Comparison of ENCODE assay signal across 9 cellular contexts in genomic region chr1:3454811-3455618, GRCh38. TPM values are rescaled to one million over a fixed set of nuclear protein-coding genes. Genes with fewer than 3 reads are reported as not detected.
DNase-seq lines count a peak whose midpoint lies in the region; ATAC-seq, FAIRE-seq and TF ChIP-seq lines count a peak whose summit lies in the region.
"Had no signal": no experiment of that assay in that cellular context is flagged by ENCODE, and none has a peak within 500 bp of the region (broad histone marks: within the 10 kb centered on the region; RNA-seq: fewer than 3 reads in every experiment).

No MANE protein-coding gene starts in this region.

- H3K9me3 Mint-ChIP-seq in activated B cell treated with CpG ODN at 0.5 μM for 24 hours, result no peaks in the 10 kb centered on the region
- no peaks in the 10 kb centered on the region for H3K9me3 Mint-ChIP-seq in immature natural killer cell

- POLR2A ChIA-PET in A549 (lab: Yijun Ruan, JAX) (no interaction called here), HEK293 (lab: Yijun Ruan, JAX) (no interaction called here), activated B cell treated with CpG ODN at 0.5 μM for 24 hours (lab: Charles Lee) (no interaction called here)

- DNase-seq in A549 (ENCODE audit: low read depth in 1 of 2, low spot score in 1 of 2), result no peak
- DNase-seq in activated B cell treated with CpG ODN at 0.5 μM for 24 hours, result no peak
- DNase-seq in immature natural killer cell, result no peak
- no peak for DNase-seq in thoracic aorta (ENCODE audit: low spot score)
- DNase-seq in NCI-H2029 treated with DMSO at 0.1 percent for 48 hours (lab: John Stamatoyannopoulos, UW), result no peak

- H3K27me3 Mint-ChIP-seq in activated B cell treated with CpG ODN at 0.5 μM for 24 hours (peaks cover 11% of the 10 kb centered on the region), immature natural killer cell (ENCODE audit: low read depth in 3 of 3) (peaks cover 1 to 4% (median 3%) of the 10 kb centered on the region in 3 donors)

- peak overlapping the region; percentile 58 for H3K4me3 ChIP-seq in A549
- peak overlapping the region; percentile 56 for H3K4me3 ChIP-seq in HEK293 (ENCODE audit: low read depth, low read length)
- H3K4me3 ChIP-seq in thoracic aorta, result peak overlapping the region; percentile 70

- CTCF ChIA-PET in A549 (lab: Yijun Ruan, JAX) (interaction anchor here (0.5 to 3.9 kb wide), 4 partner anchors 13 to 164 kb away, joined by 3 to 69 read pairs (median 4); no protein-coding TSS in a partner anchor), HEK293 (lab: Yijun Ruan, JAX) (interaction anchor here (1.0 to 1.5 kb wide), 2 partner anchors 26 to 29 kb away, joined by 3 to 7 read pairs; no protein-coding TSS in a partner anchor), activated B cell treated with CpG ODN at 0.5 μM for 24 hours (lab: Charles Lee) (no interaction called here)

- intact Hi-C loops in activated B cell treated with CpG ODN at 0.5 μM for 24 hours (cut with micrococcal nuclease), result no loop called here

- no peak for TF ChIP-seq POLR2A in A549 (IDR thresholded peaks at IDR 0.05; ENCODE audit: low read length)

- peaks cover 9% of the 10 kb centered on the region; the same call in 1 of the 3 replicates for H3K4me1 ChIP-seq in A549
- no peaks in the 10 kb centered on the region for H3K4me1 ChIP-seq in HEK293 (ENCODE audit: control insufficient read depth, insufficient read depth, low read length)
- H3K4me1 ChIP-seq in thoracic aorta (ENCODE audit: control insufficient read depth in 1 of 2, low read depth in 2 of 2), result peaks cover 5 to 14% of the 10 kb centered on the region in 2 donors

- TF ChIP-seq EP300 in A549 (IDR thresholded peaks at IDR 0.05), result no peak

- H3K4me1 Mint-ChIP-seq in activated B cell treated with CpG ODN at 0.5 μM for 24 hours, result peaks cover 2% of the 10 kb centered on the region
- H3K4me1 Mint-ChIP-seq in immature natural killer cell, result peaks cover 0 to 11% of the 10 kb centered on the region in 2 donors

- H3K9me3 ChIP-seq in A549, result no peaks in the 10 kb centered on the region
- H3K9me3 ChIP-seq in HEK293 (ENCODE audit: control insufficient read depth, insufficient read depth, low read depth, low read length), result no peaks in the 10 kb centered on the region
- no peaks in the 10 kb centered on the region for H3K9me3 ChIP-seq in thoracic aorta
- H3K9me3 ChIP-seq: adrenal gland had no signal

- TF ChIP-seq CTCF in A549 (IDR thresholded peaks at IDR 0.05) (no peak), HEK293 (tag by site-specific recombination; IDR thresholded peaks at IDR 0.05) (no peak), activated B cell treated with CpG ODN at 0.5 μM for 24 hours (IDR thresholded peaks at IDR 0.05) (no peak), thoracic aorta (IDR thresholded peaks at IDR 0.05) (no peak)

- no peaks in the 10 kb centered on the region for H3K36me3 ChIP-seq in HEK293 (ENCODE audit: control insufficient read depth in 2 of 2, insufficient read depth in 1 of 2, low read length in 2 of 2)
- no peaks in the 10 kb centered on the region for H3K36me3 ChIP-seq in thoracic aorta
- H3K36me3 ChIP-seq: adrenal gland had no signal

- H3K4me2 ChIP-seq in A549, result peak overlapping the region; percentile 86

- ATAC-seq in A549, result peak in 1 of 2 experiments; percentile 8; a peak in 2 of 6 replicates
- ATAC-seq in activated B cell treated with CpG ODN at 0.5 μM for 24 hours (ENCODE audit: low read depth), result peak; percentile 43
- ATAC-seq in thoracic aorta (ENCODE audit: insufficient number of reproducible peaks, low FRiP score, low read depth), result no peak
- ATAC-seq in GM21576 (IDR thresholded peaks at IDR 0.05; ENCODE audit: unreplicated experiment), result no peak
- no peak for ATAC-seq in HG02852 (IDR thresholded peaks at IDR 0.05; ENCODE audit: unreplicated experiment)

- TF ChIP-seq RAD21 in A549 (conservative IDR thresholded peaks at IDR 0.05 in 1 of 2, IDR thresholded peaks at IDR 0.05 in 1 of 2), result no peak

- FAIRE-seq in A549 (lab: Jason Lieb, UNC), result no peak

- H3K27me3 ChIP-seq in thoracic aorta (replicated peaks; ENCODE audit: insufficient read depth), result peaks cover 4% of the 10 kb centered on the region

- peak overlapping the region; percentile 67 to 92 for H3K27ac ChIP-seq in A549
- H3K27ac ChIP-seq in HEK293 (ENCODE audit: extremely low read depth, low read depth, low read length), result peak overlapping the region; percentile 51; the same call in 1 of the 2 replicates
- no peak overlapping the region for H3K27ac ChIP-seq in thoracic aorta
- H3K27ac ChIP-seq: adrenal gland had no signal

- H3K4me3 Mint-ChIP-seq in activated B cell treated with CpG ODN at 0.5 μM for 24 hours, result peak overlapping the region; percentile 74
- H3K4me3 Mint-ChIP-seq in immature natural killer cell, result peak overlapping the region; percentile 21 to 74 (median 53)

- WGBS in A549 (ENCODE audit: missing lambda C conversion rate), result 10% methylated on average over 2 of the region's 46 CpGs

- H3K36me3 Mint-ChIP-seq in activated B cell treated with CpG ODN at 0.5 μM for 24 hours (ENCODE audit: low read depth), result no peaks in the 10 kb centered on the region
- H3K36me3 Mint-ChIP-seq in immature natural killer cell, result no peaks in the 10 kb centered on the region

- H3K27ac Mint-ChIP-seq in activated B cell treated with CpG ODN at 0.5 μM for 24 hours (no peak overlapping the region), immature natural killer cell (no peak overlapping the region)

TF ChIP-seq in A549, 52 proteins besides CTCF, POLR2A, EP300 and RAD21:
- no peak for TF ChIP-seq HMGXB4 (CRISPR knock-in tag; IDR thresholded peaks at IDR 0.05; ENCODE audit: borderline replicate concordance)
- no peak for TF ChIP-seq CEBPB (IDR thresholded peaks at IDR 0.05)
- TF ChIP-seq ZC3H11A (IDR thresholded peaks at IDR 0.05), result no peak
- no peak for TF ChIP-seq MAZ (IDR thresholded peaks at IDR 0.05; ENCODE audit: borderline replicate concordance, low read depth, low read length)
- no peak for TF ChIP-seq TP53 (CRISPR knock-in tag; IDR thresholded peaks at IDR 0.05)
- no peak for TF ChIP-seq SREBF2 (IDR thresholded peaks at IDR 0.05)
- TF ChIP-seq USF2 (IDR thresholded peaks at IDR 0.05), result no peak
TF ChIP-seq in A549: peak in this region for 0.

TF ChIP-seq in HEK293, 187 proteins besides CTCF, POLR2A, EP300 and RAD21 (continues in another document):
- TF ChIP-seq ZNF416 (tag by site-specific recombination; IDR thresholded peaks at IDR 0.05), result no peak
- peak; percentile 47 for TF ChIP-seq SP3 (tag by site-specific recombination; IDR thresholded peaks at IDR 0.05)
- no peak for TF ChIP-seq ZNF211 (tag by site-specific recombination; IDR thresholded peaks at IDR 0.05; ENCODE audit: low read depth)
- no peak for TF ChIP-seq ZNF560 (tag by site-specific recombination; IDR thresholded peaks at IDR 0.05; ENCODE audit: borderline replicate concordance)
- TF ChIP-seq KLF8 (tag by site-specific recombination; IDR thresholded peaks at IDR 0.05), result 0 out of 2 replicates have a peak, but pooled peaks have one; percentile 23
- TF ChIP-seq ZNF24 (tag by site-specific recombination; IDR thresholded peaks at IDR 0.05), result no peak
- peak; percentile 40 for TF ChIP-seq ZFHX2 (tag by site-specific recombination; conservative IDR thresholded peaks at IDR 0.05)
- TF ChIP-seq ZNF558 (tag by site-specific recombination; IDR thresholded peaks at IDR 0.05), result no peak
- 0 out of 2 replicates have a peak, but pooled peaks have one; percentile 23 for TF ChIP-seq KLF10 (tag by site-specific recombination; IDR thresholded peaks at IDR 0.05)
- TF ChIP-seq GLIS1 (tag by site-specific recombination; IDR thresholded peaks at IDR 0.05), result 0 out of 2 replicates have a peak, but pooled peaks have one; percentile 5
- TF ChIP-seq KLF1 (tag by site-specific recombination; IDR thresholded peaks at IDR 0.05), result peak; percentile 90
- peak; percentile 63; the same call in 1 of the 2 replicates for TF ChIP-seq BCL11A (tag by site-specific recombination; IDR thresholded peaks at IDR 0.05; ENCODE audit: low read depth)
- 0 out of 2 replicates have a peak, but pooled peaks have one; percentile 44 for TF ChIP-seq GLIS2 (tag by site-specific recombination; IDR thresholded peaks at IDR 0.05)
- no peak for TF ChIP-seq ZBTB8A (tag by site-specific recombination; IDR thresholded peaks at IDR 0.05)
- no peak for TF ChIP-seq SCRT2 (tag by site-specific recombination; IDR thresholded peaks at IDR 0.05)
- TF ChIP-seq ZNF580 (tag by site-specific recombination; IDR thresholded peaks at IDR 0.05), result no peak
- TF ChIP-seq RBAK (tag by site-specific recombination; IDR thresholded peaks at IDR 0.05), result no peak
- no peak for TF ChIP-seq ZNF239 (tag by site-specific recombination; IDR thresholded peaks at IDR 0.05)
- peak; percentile 27; the same call in 1 of the 2 replicates for TF ChIP-seq ZNF398 (tag by site-specific recombination; IDR thresholded peaks at IDR 0.05)
- no peak for TF ChIP-seq ZNF19 (tag by site-specific recombination; IDR thresholded peaks at IDR 0.05; ENCODE audit: low read depth)
- TF ChIP-seq ZXDB (tag by site-specific recombination; IDR thresholded peaks at IDR 0.05), result no peak

RNA-seq across cellular contexts. Expression of gene ARHGEF16, which starts 0.6 kb away (rescaled TPM):
- polyA plus RNA-seq in A549 (2011; rRNA removed) (1.4 and 1.7 TPM in 2 replicates), A549 (2017; fragmentation: RNase III; extraction: RNeasy Plus Mini Kit Qiagen cat#74134 plus additional on column Dnase treatment) (2.7 to 3.2 TPM (median 3.0 TPM) in 3 replicates), immature natural killer cell (not detected)
- 4.0 and 4.1 TPM in 2 replicates for polyA plus RNA-seq in A549 (2012; cell fraction: cytosol; rRNA removed)
- polyA plus RNA-seq in A549 (2012; cell fraction: nucleus; rRNA removed), result 9.6 and 11.9 TPM in 2 replicates
- polyA minus RNA-seq in A549 (2011; rRNA and poly(A)+ RNA removed), result 2.9 and 6.0 TPM in 2 replicates
- total RNA-seq in activated B cell treated with CpG ODN at 0.5 μM for 24 hours (not detected in 2 replicates), thoracic aorta (1 to 10 TPM; 1.6 to 2.4 TPM)

Comparison
In these comparisons a context has a peak if more than half of its experiments do, and no peak if none do; other contexts are left out.
1. H3K27ac ChIP-seq: peak in A549 (2 of 2) and HEK293 (single experiment); none in thoracic aorta (0 of 2).
2. Peak in every context shown above with its lines, with median percentiles within 50 percentile points of each other: H3K4me3 ChIP-seq.